9 cellular contexts compared by ENCODE assay signal in the genomic region with DNA sequence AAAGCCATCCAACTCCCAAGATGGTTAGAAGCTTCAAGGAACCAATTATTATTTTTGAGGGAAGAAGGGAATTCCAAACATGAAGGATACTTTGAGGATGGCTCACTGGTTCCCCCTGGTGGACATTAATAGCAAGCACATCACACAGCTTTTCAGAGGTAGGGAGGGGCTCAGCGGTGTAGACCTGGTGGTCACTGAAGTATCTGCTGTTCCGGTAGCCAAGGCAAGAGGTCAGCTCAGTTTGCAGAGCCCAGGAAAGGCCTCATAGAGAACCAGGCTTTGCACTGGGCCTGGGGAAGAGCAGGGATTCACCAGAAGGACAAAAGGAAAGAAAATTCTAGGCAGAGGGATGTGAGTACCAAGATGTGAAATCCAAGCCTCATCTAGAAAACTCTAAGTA.
A peak's percentile ranks its signal among the peaks of the same experiment; 100 is the strongest.
DNase-seq lines count a peak whose midpoint lies in the region; ATAC-seq, FAIRE-seq and TF ChIP-seq lines count a peak whose summit lies in the region.
"Had no signal": no experiment of that assay in that cellular context is flagged by ENCODE, and none has a peak within 500 bp of the region (broad histone marks: within the 10 kb centered on the region; RNA-seq: fewer than 3 reads in every experiment).

No MANE protein-coding gene starts in this region.

- peak; percentile 65 for ATAC-seq in activated CD4-positive, alpha-beta T cell treated with anti-CD3 and anti-CD28 coated beads for 36 hours
- peak; percentile 90 for ATAC-seq in SK-N-SH treated with all-trans-retinoic acid at 6 μM for 48 hours

- peak; percentile 17 for DNase-seq in activated CD4-positive, alpha-beta T cell treated with anti-CD3 and anti-CD28 coated beads for 36 hours
- DNase-seq in activated CD4-positive, alpha-beta T cell treated with anti-CD3 and anti-CD28 coated beads for 4 hours = no peak
- peak; percentile 71 for DNase-seq in HTR-8/SVneo (ENCODE audit: insufficient read length, low spot score)
- DNase-seq in germinal center (ENCODE audit: low spot score) = peak; percentile 45
- no peak for DNase-seq in spleen
- DNase-seq in activated T-helper 2 cell treated with anti-CD3 and anti-CD28 coated beads, Interferon-gamma antibody, Interleukin-2, Interleukin-4, amounts not matched to agents 10 μg/mL and 5 μg/mL and 100 μg/mL, durations not matched to agents 14 hours and 24 hours and 36 hours (ENCODE audit: low spot score) = no peak
- no peak for DNase-seq in T-helper 9 cell

- H3K9me3 Mint-ChIP-seq in activated CD4-positive, alpha-beta T cell treated with anti-CD3 and anti-CD28 coated beads for 36 hours (ENCODE audit: low read depth) = peaks cover 7% of the 10 kb centered on the region
- H3K9me3 Mint-ChIP-seq in activated T-helper 2 cell treated with anti-CD3 and anti-CD28 coated beads, Interferon-gamma antibody, Interleukin-2, Interleukin-4, amounts not matched to agents 10 μg/mL and 5 μg/mL and 100 μg/mL, durations not matched to agents 14 hours and 24 hours and 36 hours = peaks cover 4% of the 10 kb centered on the region

- POLR2A ChIA-PET in activated CD4-positive, alpha-beta T cell treated with anti-CD3 and anti-CD28 coated beads for 36 hours (lab: Charles Lee) = no interaction called here

- no peaks in the 10 kb centered on the region for H3K4me1 ChIP-seq in spleen

- H3K27ac ChIP-seq in spleen = no peak overlapping the region

- H3K27me3 Mint-ChIP-seq in activated CD4-positive, alpha-beta T cell treated with anti-CD3 and anti-CD28 coated beads for 36 hours = peaks cover 21% of the 10 kb centered on the region
- H3K27me3 Mint-ChIP-seq in activated T-helper 2 cell treated with anti-CD3 and anti-CD28 coated beads, Interferon-gamma antibody, Interleukin-2, Interleukin-4, amounts not matched to agents 10 μg/mL and 5 μg/mL and 100 μg/mL, durations not matched to agents 14 hours and 24 hours and 36 hours (ENCODE audit: low read depth) = peaks cover 4% of the 10 kb centered on the region

- H3K36me3 ChIP-seq in spleen = no peaks in the 10 kb centered on the region

- H3K9me3 ChIP-seq in spleen = peaks cover 0 to 16% (median 13%) of the 10 kb centered on the region in 8 donors

- H3K27me3 ChIP-seq in spleen (replicated peaks in 1 of 7) = peaks cover 0 to 47% (median 8%) of the 10 kb centered on the region in 7 donors

- no peak overlapping the region for H3K27ac Mint-ChIP-seq in activated CD4-positive, alpha-beta T cell treated with anti-CD3 and anti-CD28 coated beads for 36 hours
- H3K27ac Mint-ChIP-seq in activated T-helper 2 cell treated with anti-CD3 and anti-CD28 coated beads, Interferon-gamma antibody, Interleukin-2, Interleukin-4, amounts not matched to agents 10 μg/mL and 5 μg/mL and 100 μg/mL, durations not matched to agents 14 hours and 24 hours and 36 hours = no peak overlapping the region
- H3K27ac Mint-ChIP-seq: activated naive CD8-positive, alpha-beta T cell had no signal

- no peak for FAIRE-seq in HTR-8/SVneo (lab: Jason Lieb, UNC)

- 7 to 19% (median 13%) methylated on average over 2 of the region's 2 CpGs for WGBS in spleen, 5 donors

- CTCF ChIA-PET in activated CD4-positive, alpha-beta T cell treated with anti-CD3 and anti-CD28 coated beads for 36 hours (lab: Charles Lee) = interaction anchor here (0.6 to 4.2 kb wide), 14 partner anchors 10 to 1150 kb away, joined by 3 to 30 read pairs (median 3); no protein-coding TSS in a partner anchor

- H3K36me3 Mint-ChIP-seq in activated CD4-positive, alpha-beta T cell treated with anti-CD3 and anti-CD28 coated beads for 36 hours (ENCODE audit: low read depth) = peaks cover 4% of the 10 kb centered on the region
- no peaks in the 10 kb centered on the region for H3K36me3 Mint-ChIP-seq in activated T-helper 2 cell treated with anti-CD3 and anti-CD28 coated beads, Interferon-gamma antibody, Interleukin-2, Interleukin-4, amounts not matched to agents 10 μg/mL and 5 μg/mL and 100 μg/mL, durations not matched to agents 14 hours and 24 hours and 36 hours (ENCODE audit: low read depth)
- H3K36me3 Mint-ChIP-seq: activated naive CD8-positive, alpha-beta T cell had no signal

- H3K4me3 Mint-ChIP-seq in activated CD4-positive, alpha-beta T cell treated with anti-CD3 and anti-CD28 coated beads for 36 hours = no peak overlapping the region
- H3K4me3 Mint-ChIP-seq in activated T-helper 2 cell treated with anti-CD3 and anti-CD28 coated beads, Interferon-gamma antibody, Interleukin-2, Interleukin-4, amounts not matched to agents 10 μg/mL and 5 μg/mL and 100 μg/mL, durations not matched to agents 14 hours and 24 hours and 36 hours (ENCODE audit: low read depth) = no peak overlapping the region
- H3K4me3 Mint-ChIP-seq: activated naive CD8-positive, alpha-beta T cell had no signal

- no peak for TF ChIP-seq POLR2A in spleen (IDR thresholded peaks at IDR 0.05)

- H3K4me3 ChIP-seq in spleen = no peak overlapping the region

- intact Hi-C loops in activated CD4-positive, alpha-beta T cell treated with anti-CD3 and anti-CD28 coated beads for 36 hours (cut with DNase I, micrococcal nuclease) = loop anchor here in 1 of 2 experiments (5.0 kb wide), 1 partner anchor 613 kb away; no protein-coding TSS in a partner anchor
- intact Hi-C loops in spleen (cut with DNase I; ENCODE audit: low total_unique reads) = no loop called here
- intact Hi-C loops in activated T-helper 2 cell treated with anti-CD3 and anti-CD28 coated beads, Interferon-gamma antibody, Interleukin-2, Interleukin-4, amounts not matched to agents 10 μg/mL and 5 μg/mL and 100 μg/mL, durations not matched to agents 14 hours and 24 hours and 36 hours (cut with micrococcal nuclease) = no loop called here

- TF ChIP-seq CTCF in spleen (IDR thresholded peaks at IDR 0.05 in 8 of 11, conservative IDR thresholded peaks at IDR 0.05 in 3 of 11) = peak in 9 of 11 experiments; percentile 33 to 82 (median 67)

- no peaks in the 10 kb centered on the region for H3K4me1 Mint-ChIP-seq in activated CD4-positive, alpha-beta T cell treated with anti-CD3 and anti-CD28 coated beads for 36 hours
- no peaks in the 10 kb centered on the region for H3K4me1 Mint-ChIP-seq in activated T-helper 2 cell treated with anti-CD3 and anti-CD28 coated beads, Interferon-gamma antibody, Interleukin-2, Interleukin-4, amounts not matched to agents 10 μg/mL and 5 μg/mL and 100 μg/mL, durations not matched to agents 14 hours and 24 hours and 36 hours (ENCODE audit: low read depth)

TF ChIP-seq in SK-N-SH treated with all-trans-retinoic acid at 6 μM for 48 hours, 23 proteins besides CTCF, POLR2A, EP300 and RAD21 (continues in another document):
- TF ChIP-seq RARB (CRISPR knock-in tag; IDR thresholded peaks at IDR 0.05) (no peak), ZNF70 (CRISPR knock-in tag; IDR thresholded peaks at IDR 0.05) (no peak), CSDC2 (CRISPR knock-in tag; IDR thresholded peaks at IDR 0.05) (no peak), TOX (CRISPR knock-in tag; IDR thresholded peaks at IDR 0.05; ENCODE audit: borderline replicate concordance) (no peak), ZNF8 (CRISPR knock-in tag; IDR thresholded peaks at IDR 0.05) (no peak), ZC3H10 (CRISPR knock-in tag; IDR thresholded peaks at IDR 0.05) (no peak), SNAI2 (CRISPR knock-in tag; IDR thresholded peaks at IDR 0.05) (no peak), ZNF565 (CRISPR knock-in tag; conservative IDR thresholded peaks at IDR 0.05; ENCODE audit: low read depth) (no peak), GLIS3 (CRISPR knock-in tag; IDR thresholded peaks at IDR 0.05) (no peak), TCF4 (CRISPR knock-in tag; IDR thresholded peaks at IDR 0.05; ENCODE audit: borderline replicate concordance) (no peak), ZFP30 (CRISPR knock-in tag; IDR thresholded peaks at IDR 0.05) (no peak), ESRRG (CRISPR knock-in tag; IDR thresholded peaks at IDR 0.05) (no peak)
- TF ChIP-seq, protein P1, sequence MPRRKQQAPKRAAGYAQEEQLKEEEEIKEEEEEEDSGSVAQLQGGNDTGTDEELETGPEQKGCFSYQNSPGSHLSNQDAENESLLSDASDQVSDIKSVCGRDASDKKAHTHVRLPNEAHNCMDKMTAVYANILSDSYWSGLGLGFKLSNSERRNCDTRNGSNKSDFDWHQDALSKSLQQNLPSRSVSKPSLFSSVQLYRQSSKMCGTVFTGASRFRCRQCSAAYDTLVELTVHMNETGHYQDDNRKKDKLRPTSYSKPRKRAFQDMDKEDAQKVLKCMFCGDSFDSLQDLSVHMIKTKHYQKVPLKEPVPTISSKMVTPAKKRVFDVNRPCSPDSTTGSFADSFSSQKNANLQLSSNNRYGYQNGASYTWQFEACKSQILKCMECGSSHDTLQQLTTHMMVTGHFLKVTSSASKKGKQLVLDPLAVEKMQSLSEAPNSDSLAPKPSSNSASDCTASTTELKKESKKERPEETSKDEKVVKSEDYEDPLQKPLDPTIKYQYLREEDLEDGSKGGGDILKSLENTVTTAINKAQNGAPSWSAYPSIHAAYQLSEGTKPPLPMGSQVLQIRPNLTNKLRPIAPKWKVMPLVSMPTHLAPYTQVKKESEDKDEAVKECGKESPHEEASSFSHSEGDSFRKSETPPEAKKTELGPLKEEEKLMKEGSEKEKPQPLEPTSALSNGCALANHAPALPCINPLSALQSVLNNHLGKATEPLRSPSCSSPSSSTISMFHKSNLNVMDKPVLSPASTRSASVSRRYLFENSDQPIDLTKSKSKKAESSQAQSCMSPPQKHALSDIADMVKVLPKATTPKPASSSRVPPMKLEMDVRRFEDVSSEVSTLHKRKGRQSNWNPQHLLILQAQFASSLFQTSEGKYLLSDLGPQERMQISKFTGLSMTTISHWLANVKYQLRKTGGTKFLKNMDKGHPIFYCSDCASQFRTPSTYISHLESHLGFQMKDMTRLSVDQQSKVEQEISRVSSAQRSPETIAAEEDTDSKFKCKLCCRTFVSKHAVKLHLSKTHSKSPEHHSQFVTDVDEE (CRISPR knock-in tag; IDR thresholded peaks at IDR 0.05) = no peak
- TF ChIP-seq, protein P2, sequence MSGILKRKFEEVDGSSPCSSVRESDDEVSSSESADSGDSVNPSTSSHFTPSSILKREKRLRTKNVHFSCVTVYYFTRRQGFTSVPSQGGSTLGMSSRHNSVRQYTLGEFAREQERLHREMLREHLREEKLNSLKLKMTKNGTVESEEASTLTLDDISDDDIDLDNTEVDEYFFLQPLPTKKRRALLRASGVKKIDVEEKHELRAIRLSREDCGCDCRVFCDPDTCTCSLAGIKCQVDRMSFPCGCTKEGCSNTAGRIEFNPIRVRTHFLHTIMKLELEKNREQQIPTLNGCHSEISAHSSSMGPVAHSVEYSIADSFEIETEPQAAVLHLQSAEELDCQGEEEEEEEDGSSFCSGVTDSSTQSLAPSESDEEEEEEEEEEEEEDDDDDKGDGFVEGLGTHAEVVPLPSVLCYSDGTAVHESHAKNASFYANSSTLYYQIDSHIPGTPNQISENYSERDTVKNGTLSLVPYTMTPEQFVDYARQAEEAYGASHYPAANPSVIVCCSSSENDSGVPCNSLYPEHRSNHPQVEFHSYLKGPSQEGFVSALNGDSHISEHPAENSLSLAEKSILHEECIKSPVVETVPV (CRISPR knock-in tag; IDR thresholded peaks at IDR 0.05) = no peak

Comparison
In these comparisons a context has a peak if more than half of its experiments do, and no peak if none do; other contexts are left out.
1. DNase-seq: peak in activated CD4-positive, alpha-beta T cell treated with anti-CD3 and anti-CD28 coated beads for 36 hours (single experiment), HTR-8/SVneo (single experiment) and germinal center (single experiment); none in activated CD4-positive, alpha-beta T cell treated with anti-CD3 and anti-CD28 coated beads for 4 hours (0 of 2), spleen (single experiment), activated T-helper 2 cell treated with anti-CD3 and anti-CD28 coated beads, Interferon-gamma antibody, Interleukin-2, Interleukin-4, amounts not matched to agents 10 μg/mL and 5 μg/mL and 100 μg/mL, durations not matched to agents 14 hours and 24 hours and 36 hours (single experiment) and T-helper 9 cell (single experiment).